ENCODE assay signal across 23 cellular contexts in genomic region chr15:79463781-79464270, GRCh38. TPM values are rescaled to one million over a fixed set of nuclear protein-coding genes. Genes with fewer than 3 reads are reported as not detected.
DNase-seq lines count a peak whose midpoint lies in the region; ATAC-seq and TF ChIP-seq lines count a peak whose summit lies in the region.
"Had no signal": no experiment of that assay in that cellular context is flagged by ENCODE, and none has a peak within 500 bp of the region (broad histone marks: within the 10 kb centered on the region; RNA-seq: fewer than 3 reads in every experiment).

No MANE protein-coding gene starts in this region.

- TF ChIP-seq CTCF in body of pancreas (IDR thresholded peaks at IDR 0.05) = no peak
- TF ChIP-seq CTCF in thyroid gland (IDR thresholded peaks at IDR 0.05) = no peak

- H3K27me3 ChIP-seq in body of pancreas (no peaks in the 10 kb centered on the region), thyroid gland (no peaks in the 10 kb centered on the region)
- H3K27me3 ChIP-seq: BE2C, BLaER1 had no signal

- peak; percentile 72 for DNase-seq in G401 (ENCODE audit: low spot score)
- no peak for DNase-seq in body of pancreas
- DNase-seq in cerebellar cortex (ENCODE audit: low spot score) = peak; percentile 60
- DNase-seq in ecto neural progenitor cell (ENCODE audit: low spot score) = peak; percentile 26
- DNase-seq in thyroid gland = no peak
- DNase-seq in stimulated activated CD4-positive, alpha-beta T cell treated with anti-CD3 and anti-CD28 coated beads, Interleukin-15, amount 100 ng/mL, for 24 hours = no peak
- DNase-seq in central memory CD4-positive, alpha-beta T cell = no peak
- DNase-seq: 8988T; ACHN; BE2C; CD4-positive, alpha-beta memory T cell; CD4-positive, CD25-positive, alpha-beta regulatory T cell; CD8-positive, alpha-beta memory T cell; COR-L47; DMS 273 treated with DMSO at 0.1 percent for 48 hours; DMS153; DMS53; DMS79; DND-41; EL; GF-D8 had no signal

- H3K9me3 ChIP-seq in body of pancreas = no peaks in the 10 kb centered on the region
- no peaks in the 10 kb centered on the region for H3K9me3 ChIP-seq in thyroid gland
- H3K9me3 ChIP-seq: BE2C, BLaER1 had no signal

- H3K27ac ChIP-seq in body of pancreas = peak overlapping the region in 3 of 4 donors; percentile 55 to 76 (median 59)
- H3K27ac ChIP-seq in thyroid gland = no peak overlapping the region
- H3K27ac ChIP-seq: BLaER1 had no signal

- in situ Hi-C loops in G401 (cut with HindIII; ENCODE audit: low sequenced_read_pairs) = loop anchor here (10.0 kb wide), 1 partner anchor 101 kb away; no protein-coding TSS in a partner anchor

- WGBS in body of pancreas, 2 donors = 67 to 77% methylated on average over 3 to 4 of the region's 4 CpGs
- 86 to 89% methylated on average over 4 of the region's 4 CpGs for WGBS in thyroid gland, 2 donors

- intact Hi-C loops in body of pancreas (cut with DNase I) = no loop called here
- intact Hi-C loops in thyroid gland (cut with DNase I) = no loop called here

- ATAC-seq in body of pancreas (no peak), GM18909 (IDR thresholded peaks at IDR 0.05; ENCODE audit: poor library complexity, unreplicated experiment) (no peak)

- no peak overlapping the region for H3K4me3 ChIP-seq in body of pancreas
- H3K4me3 ChIP-seq in thyroid gland (replicated peaks in 1 of 3) = no peak overlapping the region
- H3K4me3 ChIP-seq: BLaER1 had no signal

- TF ChIP-seq POLR2A in body of pancreas (IDR thresholded peaks at IDR 0.05) (no peak), thyroid gland (IDR thresholded peaks at IDR 0.05) (no peak)

- H3K36me3 ChIP-seq in body of pancreas (replicated peaks in 1 of 2; ENCODE audit: insufficient read depth in 1 of 2, low read depth in 2 of 2) (no peaks in the 10 kb centered on the region), thyroid gland (no peaks in the 10 kb centered on the region)
- H3K36me3 ChIP-seq: BE2C, BLaER1 had no signal

- peaks cover 23% of the 10 kb centered on the region for H3K4me1 ChIP-seq in body of pancreas
- H3K4me1 ChIP-seq in thyroid gland = no peaks in the 10 kb centered on the region
- H3K4me1 ChIP-seq: BE2C had no signal

RNA-seq across cellular contexts. Expression of gene MINAR1, which starts 31.7 kb away (rescaled TPM):
- total RNA-seq in G401 (2014; rRNA removed; shearing (Covaris generic)) = 0.20 and 0.31 TPM in 2 replicates
- total RNA-seq in body of pancreas = 1 to 10 TPM; 3.0 to 4.7 TPM
- 1 to 10 TPM in 3 of 4 donors, under 1 TPM in 1; 0.67 to 1.3 (median 1.1) TPM for total RNA-seq in thyroid gland

Comparison
In these comparisons a context has a peak if more than half of its experiments do, and no peak if none do; other contexts are left out.
1. DNase-seq: peak in G401 (single experiment), cerebellar cortex (single experiment) and ecto neural progenitor cell (single experiment); none in body of pancreas (0 of 4), thyroid gland (0 of 2), stimulated activated CD4-positive, alpha-beta T cell treated with anti-CD3 and anti-CD28 coated beads, Interleukin-15, amount 100 ng/mL, for 24 hours (single experiment) and central memory CD4-positive, alpha-beta T cell (single experiment).
2. H3K27ac ChIP-seq: peak in body of pancreas (3 of 4); none in thyroid gland (0 of 3).